In the genomic region with DNA sequence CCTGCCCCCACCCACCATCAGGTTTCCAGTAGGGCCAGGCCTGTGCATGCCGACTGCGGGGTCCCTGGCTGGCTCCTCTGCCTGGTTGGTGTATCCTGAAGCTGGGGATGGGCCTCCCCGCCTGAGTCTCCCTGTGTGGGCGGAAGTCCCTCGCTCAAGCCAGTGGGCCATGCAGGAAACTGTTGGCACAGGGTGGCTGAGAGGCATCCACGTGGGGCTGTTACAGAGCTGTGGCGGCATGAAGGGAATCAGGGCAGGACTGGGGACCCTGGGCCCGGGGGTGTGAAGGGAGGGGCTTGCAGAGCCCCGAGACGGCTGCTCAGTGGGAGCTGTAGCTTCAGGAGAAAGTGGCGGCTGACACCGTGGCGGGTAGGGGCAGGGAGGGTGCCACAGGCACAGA, we compare ENCODE assay signal across 20 cellular contexts.
DNase-seq lines count a peak whose midpoint lies in the region; ATAC-seq and TF ChIP-seq lines count a peak whose summit lies in the region.
"Had no signal": no experiment of that assay in that cellular context is flagged by ENCODE, and none has a peak within 500 bp of the region (broad histone marks: within the 10 kb centered on the region; RNA-seq: fewer than 3 reads in every experiment).

No MANE protein-coding gene starts in this region.

- DNase-seq in HL-60 (ENCODE audit: low read depth in 1 of 2, low spot score in 1 of 2) (no peak), esophagus muscularis mucosa (ENCODE audit: extremely low spot score) (no peak), psoas muscle (no peak), vagina (ENCODE audit: extremely low spot score in 2 of 2) (no peak), HCEC 1CT (no peak), HuH-7.5 (ENCODE audit: low spot score) (no peak), NK-92 (lab: John Stamatoyannopoulos, UW; ENCODE audit: unreplicated experiment) (no peak)
- DNase-seq: AML-193, DMS79, HFFc6, Karpas-422, NCI-H1048, NCI-H1436, NCI-H1930, NCI-H345, NCI-H524 treated with DMSO at 0.1 percent for 48 hours, PC-3, RPMI8226, SJCRH30 had no signal

- WGBS in esophagus muscularis mucosa = 100% methylated on average over 2 of the region's 13 CpGs
- 63 to 81% (median 70%) methylated on average over 13 of the region's 13 CpGs for WGBS in psoas muscle, 3 donors

- TF ChIP-seq POLR2A in esophagus muscularis mucosa (IDR thresholded peaks at IDR 0.05; ENCODE audit: low read depth) (no peak), vagina (IDR thresholded peaks at IDR 0.05) (no peak)

- no peak for TF ChIP-seq EP300 in esophagus muscularis mucosa (IDR thresholded peaks at IDR 0.05)

- H3K36me3 ChIP-seq in esophagus muscularis mucosa (peaks cover 10 to 52% (median 38%) of the 10 kb centered on the region in 4 donors), psoas muscle (ENCODE audit: insufficient read depth in 1 of 2, low read depth in 1 of 2) (peaks cover 0 to 31% of the 10 kb centered on the region in 2 donors), vagina (peaks cover 0 to 17% of the 10 kb centered on the region in 2 donors)

- no peak for ATAC-seq in psoas muscle
- ATAC-seq: PC-3 had no signal

- intact Hi-C loops in esophagus muscularis mucosa (cut with DNase I) (no loop called here), psoas muscle (cut with DNase I) (no loop called here), vagina (cut with DNase I) (no loop called here)

- H3K9me3 ChIP-seq in esophagus muscularis mucosa = no peaks in the 10 kb centered on the region
- no peaks in the 10 kb centered on the region for H3K9me3 ChIP-seq in psoas muscle
- no peaks in the 10 kb centered on the region for H3K9me3 ChIP-seq in vagina
- H3K9me3 ChIP-seq: SJCRH30 had no signal

- 0 out of 2 replicates have a peak overlapping the region, but pooled peaks have one; percentile 30 for H3K27ac ChIP-seq in HL-60 (replicated peaks)
- H3K27ac ChIP-seq in esophagus muscularis mucosa (replicated peaks in 1 of 4) = peak overlapping the region in 3 of 4 donors; percentile 42 to 83 (median 76)
- peak overlapping the region; percentile 81 for H3K27ac ChIP-seq in psoas muscle
- peak overlapping the region; percentile 42 for H3K27ac ChIP-seq in vagina
- H3K27ac ChIP-seq: C4-2B, SJCRH30 had no signal

- H3K4me3 ChIP-seq in HL-60 (replicated peaks; ENCODE audit: insufficient read depth, low read length) (no peak overlapping the region), esophagus muscularis mucosa (no peak overlapping the region), psoas muscle (no peak overlapping the region), vagina (no peak overlapping the region)
- H3K4me3 ChIP-seq: SJCRH30 had no signal

- peaks cover 72 to 98% (median 90%) of the 10 kb centered on the region in 4 donors for H3K4me1 ChIP-seq in esophagus muscularis mucosa
- H3K4me1 ChIP-seq in psoas muscle = peaks cover 85% of the 10 kb centered on the region
- H3K4me1 ChIP-seq in vagina = peaks cover 76% of the 10 kb centered on the region
- H3K4me1 ChIP-seq: SJCRH30 had no signal

- TF ChIP-seq CTCF in HL-60 (IDR thresholded peaks at IDR 0.05; ENCODE audit: insufficient read depth, low read length) (no peak), esophagus muscularis mucosa (IDR thresholded peaks at IDR 0.05) (no peak), psoas muscle (IDR thresholded peaks at IDR 0.05) (no peak), vagina (IDR thresholded peaks at IDR 0.05) (no peak)

- H3K27me3 ChIP-seq in HL-60 (ENCODE audit: insufficient read depth, poor library complexity, severe bottlenecking) (no peaks in the 10 kb centered on the region), esophagus muscularis mucosa (no peaks in the 10 kb centered on the region), psoas muscle (ENCODE audit: insufficient read depth in 3 of 3, low read length in 2 of 3) (no peaks in the 10 kb centered on the region), vagina (no peaks in the 10 kb centered on the region)
- H3K27me3 ChIP-seq: SJCRH30 had no signal

Comparison
In these comparisons a context has a peak if more than half of its experiments do, and no peak if none do; other contexts are left out.
1. H3K27ac ChIP-seq: peak in every context shown above with its lines; median percentile 81 in psoas muscle; 76 in esophagus muscularis mucosa; 42 in vagina; 30 in HL-60.